In the genomic region with DNA sequence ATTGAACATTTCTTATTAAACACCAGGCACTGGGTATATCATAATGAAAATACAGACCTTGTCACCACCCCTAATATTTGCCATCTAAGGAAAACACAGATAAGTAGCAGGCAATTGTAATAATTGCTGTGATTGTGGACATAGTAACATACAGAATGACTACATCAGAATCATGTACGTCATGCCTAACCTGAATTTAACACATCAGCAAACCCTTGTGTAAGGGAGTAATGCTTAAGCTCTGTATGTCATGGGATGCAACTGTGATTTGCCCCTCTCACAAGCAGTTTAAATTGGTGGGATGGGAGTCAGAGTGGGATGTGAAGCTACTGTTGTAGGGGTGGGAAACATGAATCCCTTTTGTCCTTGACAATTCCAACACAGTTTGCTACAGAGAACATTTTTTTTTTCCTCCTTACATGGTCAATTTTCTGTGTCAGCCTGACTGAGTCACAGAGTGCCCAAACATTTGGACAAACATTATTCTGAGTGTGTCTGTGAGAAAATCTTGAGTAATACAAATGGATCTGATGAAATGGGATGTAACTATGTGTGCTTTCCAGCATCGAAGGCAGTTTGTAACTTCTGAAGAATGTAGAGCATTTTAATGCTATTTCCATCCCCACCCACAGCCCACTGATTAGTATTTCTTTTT, we compare ENCODE assay signal across 11 cellular contexts.
DNase-seq lines count a peak whose midpoint lies in the region; ATAC-seq and TF ChIP-seq lines count a peak whose summit lies in the region.
"Had no signal": no experiment of that assay in that cellular context is flagged by ENCODE, and none has a peak within 500 bp of the region (broad histone marks: within the 10 kb centered on the region; RNA-seq: fewer than 3 reads in every experiment).

No MANE protein-coding gene starts in this region.

- no peak for TF ChIP-seq POLR2A in HCT116 (IDR thresholded peaks at IDR 0.05; ENCODE audit: borderline replicate concordance, extremely low read depth, insufficient read depth, insufficient read length)

- RAD21 ChIA-PET in HCT116 (lab: Charles Lee; ENCODE audit: low non-redundant PET in 1 of 2, low total read pairs in 2 of 2, uncharacterized antibody in 2 of 2, unreplicated experiment in 2 of 2), result no interaction called here

- no peaks in the 10 kb centered on the region for H3K9me3 ChIP-seq in HCT116 (ENCODE audit: control insufficient read depth in 1 of 2, insufficient read depth in 1 of 2, low read depth in 1 of 2, low read length in 2 of 2)

- no peaks in the 10 kb centered on the region for H3K4me1 ChIP-seq in HCT116 (ENCODE audit: control insufficient read depth in 1 of 2, insufficient read depth in 2 of 2, low read length in 2 of 2)
- H3K4me1 ChIP-seq: neural progenitor cell had no signal

- no peaks in the 10 kb centered on the region for H3K27me3 ChIP-seq in HCT116 (ENCODE audit: insufficient read depth, low read length)
- H3K27me3 ChIP-seq: cardiac muscle cell, neural progenitor cell had no signal

- H4K20me1 ChIP-seq in HCT116 (ENCODE audit: insufficient read depth), result no peaks in the 10 kb centered on the region

- DNase-seq in A172 (ENCODE audit: low spot score), result peak; percentile 84
- peak; percentile 53 for DNase-seq in HCT116 (ENCODE audit: low read depth, low spot score)
- DNase-seq in amniotic epithelial cell (ENCODE audit: low read depth), result peak; percentile 95
- peak; percentile 18 for DNase-seq in glomerular endothelial cell (ENCODE audit: extremely low read depth, low read depth, low spot score)
- no peak for DNase-seq in activated gamma-delta T cell treated with Interleukin-2 at 50 U/mL for 16 hours
- no peak for DNase-seq in anterior cingulate cortex (lab: John Stamatoyannopoulos, UW)
- DNase-seq: NCI-H2171 treated with DMSO at 0.1 percent for 48 hours had no signal

- no peaks in the 10 kb centered on the region for H3K9me2 ChIP-seq in HCT116 (ENCODE audit: insufficient read depth)

- no peak for ATAC-seq in HCT116
- ATAC-seq in GM19463 (IDR thresholded peaks at IDR 0.05; ENCODE audit: unreplicated experiment), result no peak
- ATAC-seq in HG03095 (IDR thresholded peaks at IDR 0.05; ENCODE audit: unreplicated experiment), result no peak

- H3K36me3 ChIP-seq in HCT116 (ENCODE audit: control insufficient read depth in 1 of 2, insufficient read depth in 2 of 2, low read length in 2 of 2), result no peaks in the 10 kb centered on the region
- H3K36me3 ChIP-seq: cardiac muscle cell, neural progenitor cell had no signal

- intact Hi-C loops in HCT116 (cut with micrococcal nuclease), result no loop called here

- H3K4me3 ChIP-seq in HCT116 (replicated peaks in 1 of 2; ENCODE audit: low read depth in 1 of 2, low read length in 2 of 2), result no peak overlapping the region
- H3K4me3 ChIP-seq: cardiac muscle cell, neural progenitor cell had no signal

- CTCF ChIA-PET in HCT116 (lab: Charles Lee), result no interaction called here

- TF ChIP-seq CTCF in HCT116 (IDR thresholded peaks at IDR 0.05 in 2 of 3, conservative IDR thresholded peaks at IDR 0.05 in 1 of 3; ENCODE audit: borderline replicate concordance in 1 of 3, insufficient read depth in 1 of 3, low read depth in 2 of 3, low read length in 2 of 3), result no peak

- POLR2A ChIA-PET in HCT116 (lab: Charles Lee), result no interaction called here

- no peak overlapping the region for H2AFZ ChIP-seq in HCT116 (ENCODE audit: low read depth, low read length, poor library complexity, severe bottlenecking)
- H2AFZ ChIP-seq: neural progenitor cell had no signal

- no peak for TF ChIP-seq RAD21 in HCT116 (IDR thresholded peaks at IDR 0.05; ENCODE audit: low read depth)

- no TSS peak for BruUV-seq in HCT116 (replicated peaks; lab: Mats Ljungman, UMichigan)

- no peak overlapping the region for H3K9ac ChIP-seq in HCT116 (ENCODE audit: low read length)
- H3K9ac ChIP-seq: neural progenitor cell had no signal

- H3K4me2 ChIP-seq in HCT116 (ENCODE audit: low read length), result no peak overlapping the region
- H3K4me2 ChIP-seq: neural progenitor cell had no signal

- H3K27ac ChIP-seq in HCT116 (ENCODE audit: low read depth, low read length), result no peak overlapping the region
- H3K27ac ChIP-seq: cardiac muscle cell, neural progenitor cell had no signal

- no peaks in the 10 kb centered on the region for H3K79me2 ChIP-seq in HCT116 (ENCODE audit: insufficient read depth, low read length)

TF ChIP-seq in HCT116, 20 proteins besides CTCF, POLR2A, EP300 and RAD21:
- TF ChIP-seq ZFX (IDR thresholded peaks at IDR 0.05) (no peak), CEBPB (IDR thresholded peaks at IDR 0.05; ENCODE audit: low read depth) (peak; percentile 91), SP1 (IDR thresholded peaks at IDR 0.05; ENCODE audit: low read depth) (peak; percentile 69), SRF (IDR thresholded peaks at IDR 0.05; ENCODE audit: low read depth) (peak; percentile 48; the same call in 1 of the 2 replicates), YY1 (IDR thresholded peaks at IDR 0.05; ENCODE audit: extremely low read depth, insufficient replicate concordance, low read depth, low read length) (no peak), FOSL1 (IDR thresholded peaks at IDR 0.05; ENCODE audit: low read depth) (peak; percentile 39; the same call in 1 of the 2 replicates), JUND (IDR thresholded peaks at IDR 0.05) (peak; percentile 48; the same call in 1 of the 2 replicates), EZH2phosphoT487 (IDR thresholded peaks at IDR 0.05; ENCODE audit: borderline replicate concordance) (no peak)
- TF ChIP-seq, protein P1, sequence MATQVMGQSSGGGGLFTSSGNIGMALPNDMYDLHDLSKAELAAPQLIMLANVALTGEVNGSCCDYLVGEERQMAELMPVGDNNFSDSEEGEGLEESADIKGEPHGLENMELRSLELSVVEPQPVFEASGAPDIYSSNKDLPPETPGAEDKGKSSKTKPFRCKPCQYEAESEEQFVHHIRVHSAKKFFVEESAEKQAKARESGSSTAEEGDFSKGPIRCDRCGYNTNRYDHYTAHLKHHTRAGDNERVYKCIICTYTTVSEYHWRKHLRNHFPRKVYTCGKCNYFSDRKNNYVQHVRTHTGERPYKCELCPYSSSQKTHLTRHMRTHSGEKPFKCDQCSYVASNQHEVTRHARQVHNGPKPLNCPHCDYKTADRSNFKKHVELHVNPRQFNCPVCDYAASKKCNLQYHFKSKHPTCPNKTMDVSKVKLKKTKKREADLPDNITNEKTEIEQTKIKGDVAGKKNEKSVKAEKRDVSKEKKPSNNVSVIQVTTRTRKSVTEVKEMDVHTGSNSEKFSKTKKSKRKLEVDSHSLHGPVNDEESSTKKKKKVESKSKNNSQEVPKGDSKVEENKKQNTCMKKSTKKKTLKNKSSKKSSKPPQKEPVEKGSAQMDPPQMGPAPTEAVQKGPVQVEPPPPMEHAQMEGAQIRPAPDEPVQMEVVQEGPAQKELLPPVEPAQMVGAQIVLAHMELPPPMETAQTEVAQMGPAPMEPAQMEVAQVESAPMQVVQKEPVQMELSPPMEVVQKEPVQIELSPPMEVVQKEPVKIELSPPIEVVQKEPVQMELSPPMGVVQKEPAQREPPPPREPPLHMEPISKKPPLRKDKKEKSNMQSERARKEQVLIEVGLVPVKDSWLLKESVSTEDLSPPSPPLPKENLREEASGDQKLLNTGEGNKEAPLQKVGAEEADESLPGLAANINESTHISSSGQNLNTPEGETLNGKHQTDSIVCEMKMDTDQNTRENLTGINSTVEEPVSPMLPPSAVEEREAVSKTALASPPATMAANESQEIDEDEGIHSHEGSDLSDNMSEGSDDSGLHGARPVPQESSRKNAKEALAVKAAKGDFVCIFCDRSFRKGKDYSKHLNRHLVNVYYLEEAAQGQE (IDR thresholded peaks at IDR 0.05; ENCODE audit: low read depth), result no peak
- TF ChIP-seq, protein P2, sequence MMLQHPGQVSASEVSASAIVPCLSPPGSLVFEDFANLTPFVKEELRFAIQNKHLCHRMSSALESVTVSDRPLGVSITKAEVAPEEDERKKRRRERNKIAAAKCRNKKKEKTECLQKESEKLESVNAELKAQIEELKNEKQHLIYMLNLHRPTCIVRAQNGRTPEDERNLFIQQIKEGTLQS (IDR thresholded peaks at IDR 0.05), result peak; percentile 24; the same call in 1 of the 2 replicates
TF ChIP-seq in HCT116: peak in this region for 6.

Comparison
In these comparisons a context has a peak if more than half of its experiments do, and no peak if none do; other contexts are left out.
1. DNase-seq: peak in A172 (single experiment), HCT116 (single experiment), amniotic epithelial cell (single experiment) and glomerular endothelial cell (single experiment); none in activated gamma-delta T cell treated with Interleukin-2 at 50 U/mL for 16 hours (single experiment) and anterior cingulate cortex (0 of 58).